8 cellular contexts compared by ENCODE assay signal in the genomic region with DNA sequence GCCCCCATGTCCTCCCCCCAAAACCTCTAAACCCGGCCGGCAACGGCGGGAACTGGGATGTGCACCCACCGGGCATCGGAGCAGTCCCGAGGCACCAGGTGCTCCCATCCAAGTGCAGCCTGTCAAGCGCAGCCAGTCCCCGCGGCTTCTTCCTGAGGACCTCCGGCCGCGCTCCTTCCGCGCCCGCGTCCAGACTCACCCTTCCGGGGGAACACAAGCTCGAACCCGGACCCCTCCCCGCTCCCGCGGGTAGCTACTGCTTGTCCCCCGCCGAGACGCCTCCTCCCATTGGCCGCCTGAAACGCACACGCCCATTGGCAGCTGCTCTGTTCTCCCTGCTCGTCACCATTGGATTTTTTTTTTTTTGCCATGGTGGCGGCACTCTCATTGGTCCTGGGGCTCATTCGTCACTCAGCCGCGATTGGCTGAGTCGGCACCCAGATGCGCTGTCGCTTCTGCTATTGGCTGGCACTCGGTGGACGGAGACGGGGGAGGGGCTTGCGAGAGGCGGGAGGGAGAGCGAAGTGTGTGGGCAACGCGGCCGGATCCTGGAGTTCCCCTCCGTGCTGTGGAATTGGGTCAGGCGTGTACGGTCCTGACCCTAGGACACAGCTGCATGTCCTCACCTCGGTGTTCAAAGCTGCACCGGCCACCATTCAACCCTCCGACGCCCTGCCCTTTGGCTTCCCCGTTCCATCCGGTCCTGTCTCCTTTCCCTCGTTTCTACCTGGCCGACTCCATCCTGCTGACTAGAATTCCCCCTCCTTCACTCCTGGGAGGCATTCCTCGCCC. TPM values are rescaled to one million over a fixed set of nuclear protein-coding genes. Genes with fewer than 3 reads are reported as not detected.
A peak's percentile ranks its signal among the peaks of the same experiment; 100 is the strongest.
DNase-seq lines count a peak whose midpoint lies in the region; ATAC-seq and TF ChIP-seq lines count a peak whose summit lies in the region.

A gene (minus strand): TSS at position 262 of the 792 bp plus-strand sequence. CDS start 2,166 bp downstream, outside the sequence.

- no peaks in the 10 kb centered on the region for H3K36me3 ChIP-seq in smooth muscle cell (ENCODE audit: low read depth)

- H3F3A ChIP-seq in smooth muscle cell (ENCODE audit: low read depth): no peaks in the 10 kb centered on the region

- peaks cover 9% of the 10 kb centered on the region for H3K4me1 Mint-ChIP-seq in WTC11

- H3K36me3 Mint-ChIP-seq in WTC11: peaks cover 8% of the 10 kb centered on the region

- DNase-seq in AG04450 (ENCODE audit: low read depth, low spot score): peak; percentile 97
- DNase-seq in NCI-H226: peak; percentile 96
- peak; percentile 93 for DNase-seq in WTC11 (ENCODE audit: low spot score)
- peak; percentile 99 for DNase-seq in cardiac fibroblast (ENCODE audit: low read depth in 2 of 2)
- DNase-seq in iPS-NIHi7 (ENCODE audit: extremely low spot score): peak; percentile 100
- DNase-seq in smooth muscle cell (lab: John Stamatoyannopoulos, UW; ENCODE audit: unreplicated experiment): peak; percentile 88

- CTCF ChIA-PET in AG04450 (lab: Charles Lee) (interaction anchor here (1.3 to 2.3 kb wide), 4 partner anchors 8 to 122 kb away, joined by 6 to 18 read pairs (median 10); no protein-coding TSS in a partner anchor), WTC11 (lab: Charles Lee) (interaction anchor here (0.6 to 4.4 kb wide), 22 partner anchors 8 to 130 kb away, joined by 3 to 55 read pairs (median 4); a partner anchor contains a TSS)

- H3K4me3 Mint-ChIP-seq in WTC11: peak within 1 kb of the TSS; percentile 88

- peak within 1 kb of the TSS; percentile 76 for H2AFZ ChIP-seq in smooth muscle cell (ENCODE audit: low read depth)

- peak within 1 kb of the TSS; percentile 97 for H3K27ac Mint-ChIP-seq in WTC11

- H3K4me1 ChIP-seq in smooth muscle cell (ENCODE audit: low read depth): peaks cover 8% of the 10 kb centered on the region

- no peaks in the 10 kb centered on the region for H4K20me1 ChIP-seq in smooth muscle cell (ENCODE audit: low read depth)

- POLR2A ChIA-PET in AG04450 (lab: Yijun Ruan, JAX): interaction anchor here (0.6 to 1.5 kb wide), 7 partner anchors 8 to 246 kb away, joined by 3 to 13 read pairs (median 3); a partner anchor contains a TSS
- POLR2A ChIA-PET in WTC11 (lab: Charles Lee): interaction anchor here (0.6 to 1.9 kb wide), 13 partner anchors 8 to 394 kb away, joined by 3 to 11 read pairs (median 4); a partner anchor contains a TSS

- peak within 1 kb of the TSS; percentile 98 for H3K4me2 ChIP-seq in smooth muscle cell

- no peaks in the 10 kb centered on the region for H3K9me3 Mint-ChIP-seq in WTC11

- peaks cover 8% of the 10 kb centered on the region for H3K79me2 ChIP-seq in smooth muscle cell (ENCODE audit: low read depth)

- H3K27ac ChIP-seq in AG04450 (ENCODE audit: low read depth, low read length) (peak within 1 kb of the TSS; percentile 57), smooth muscle cell (ENCODE audit: low read depth) (peak within 1 kb of the TSS; percentile 50)

- peaks cover 3% of the 10 kb centered on the region; the same call in 1 of the 2 replicates for H3K27me3 Mint-ChIP-seq in WTC11 (ENCODE audit: low read depth)

- TF ChIP-seq CTCF in AG04450 (IDR thresholded peaks at IDR 0.05; ENCODE audit: low read depth, low read length): no peak
- TF ChIP-seq CTCF in WTC11 (IDR thresholded peaks at IDR 0.05): no peak
- TF ChIP-seq CTCF in cardiac fibroblast (IDR thresholded peaks at IDR 0.05; ENCODE audit: low read depth, low read length): no peak
- TF ChIP-seq CTCF in smooth muscle cell (IDR thresholded peaks at IDR 0.05; ENCODE audit: borderline replicate concordance, insufficient read depth, poor library complexity, severe bottlenecking): no peak

- no peaks in the 10 kb centered on the region for H3K27me3 ChIP-seq in AG04450 (ENCODE audit: control insufficient read depth, insufficient read depth, low read length)
- H3K27me3 ChIP-seq in smooth muscle cell (ENCODE audit: low read depth): no peaks in the 10 kb centered on the region

- under 1% methylated on average over 54 of the region's 58 CpGs for WGBS in smooth muscle cell (ENCODE audit: low lambda C conversion rate)

- H3K4me3 ChIP-seq in AG04450 (ENCODE audit: low read depth, low read length) (peak within 1 kb of the TSS; percentile 95), cardiac fibroblast (replicated peaks in 1 of 2; ENCODE audit: low read depth in 2 of 2, low read length in 2 of 2) (peak within 1 kb of the TSS; percentile 97 to 99), smooth muscle cell (peak within 1 kb of the TSS; percentile 87)

- H3K9ac ChIP-seq in smooth muscle cell (ENCODE audit: low read depth): peak within 1 kb of the TSS; percentile 85

- ATAC-seq in GM18909 (IDR thresholded peaks at IDR 0.05; ENCODE audit: poor library complexity, unreplicated experiment) (peak; percentile 92), HG03175 (IDR thresholded peaks at IDR 0.05; ENCODE audit: unreplicated experiment) (peak; percentile 91), WTC11 (peak; percentile 96)

- H3K9me3 ChIP-seq in AG04450 (ENCODE audit: control insufficient read depth, insufficient read depth, low read length) (no peaks in the 10 kb centered on the region; the same call in 1 of the 2 replicates), smooth muscle cell (replicated peaks; ENCODE audit: low read depth) (no peaks in the 10 kb centered on the region)

TF ChIP-seq in WTC11, 78 proteins besides CTCF, POLR2A, EP300 and RAD21 (continues in another document):
- no peak for TF ChIP-seq JAZF1 (CRISPR knock-in tag; IDR thresholded peaks at IDR 0.05)
- TF ChIP-seq, protein P1, sequence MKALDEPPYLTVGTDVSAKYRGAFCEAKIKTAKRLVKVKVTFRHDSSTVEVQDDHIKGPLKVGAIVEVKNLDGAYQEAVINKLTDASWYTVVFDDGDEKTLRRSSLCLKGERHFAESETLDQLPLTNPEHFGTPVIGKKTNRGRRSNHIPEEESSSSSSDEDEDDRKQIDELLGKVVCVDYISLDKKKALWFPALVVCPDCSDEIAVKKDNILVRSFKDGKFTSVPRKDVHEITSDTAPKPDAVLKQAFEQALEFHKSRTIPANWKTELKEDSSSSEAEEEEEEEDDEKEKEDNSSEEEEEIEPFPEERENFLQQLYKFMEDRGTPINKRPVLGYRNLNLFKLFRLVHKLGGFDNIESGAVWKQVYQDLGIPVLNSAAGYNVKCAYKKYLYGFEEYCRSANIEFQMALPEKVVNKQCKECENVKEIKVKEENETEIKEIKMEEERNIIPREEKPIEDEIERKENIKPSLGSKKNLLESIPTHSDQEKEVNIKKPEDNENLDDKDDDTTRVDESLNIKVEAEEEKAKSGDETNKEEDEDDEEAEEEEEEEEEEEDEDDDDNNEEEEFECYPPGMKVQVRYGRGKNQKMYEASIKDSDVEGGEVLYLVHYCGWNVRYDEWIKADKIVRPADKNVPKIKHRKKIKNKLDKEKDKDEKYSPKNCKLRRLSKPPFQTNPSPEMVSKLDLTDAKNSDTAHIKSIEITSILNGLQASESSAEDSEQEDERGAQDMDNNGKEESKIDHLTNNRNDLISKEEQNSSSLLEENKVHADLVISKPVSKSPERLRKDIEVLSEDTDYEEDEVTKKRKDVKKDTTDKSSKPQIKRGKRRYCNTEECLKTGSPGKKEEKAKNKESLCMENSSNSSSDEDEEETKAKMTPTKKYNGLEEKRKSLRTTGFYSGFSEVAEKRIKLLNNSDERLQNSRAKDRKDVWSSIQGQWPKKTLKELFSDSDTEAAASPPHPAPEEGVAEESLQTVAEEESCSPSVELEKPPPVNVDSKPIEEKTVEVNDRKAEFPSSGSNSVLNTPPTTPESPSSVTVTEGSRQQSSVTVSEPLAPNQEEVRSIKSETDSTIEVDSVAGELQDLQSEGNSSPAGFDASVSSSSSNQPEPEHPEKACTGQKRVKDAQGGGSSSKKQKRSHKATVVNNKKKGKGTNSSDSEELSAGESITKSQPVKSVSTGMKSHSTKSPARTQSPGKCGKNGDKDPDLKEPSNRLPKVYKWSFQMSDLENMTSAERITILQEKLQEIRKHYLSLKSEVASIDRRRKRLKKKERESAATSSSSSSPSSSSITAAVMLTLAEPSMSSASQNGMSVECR (CRISPR knock-in tag; IDR thresholded peaks at IDR 0.05; ENCODE audit: borderline replicate concordance): peak; percentile 72; the same call in 1 of the 2 replicates
- no peak for TF ChIP-seq FOXJ3 (CRISPR knock-in tag; IDR thresholded peaks at IDR 0.05; ENCODE audit: borderline replicate concordance)
- TF ChIP-seq, protein P2, sequence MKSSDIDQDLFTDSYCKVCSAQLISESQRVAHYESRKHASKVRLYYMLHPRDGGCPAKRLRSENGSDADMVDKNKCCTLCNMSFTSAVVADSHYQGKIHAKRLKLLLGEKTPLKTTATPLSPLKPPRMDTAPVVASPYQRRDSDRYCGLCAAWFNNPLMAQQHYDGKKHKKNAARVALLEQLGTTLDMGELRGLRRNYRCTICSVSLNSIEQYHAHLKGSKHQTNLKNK (CRISPR knock-in tag; IDR thresholded peaks at IDR 0.05): no peak
- TF ChIP-seq, protein P3, sequence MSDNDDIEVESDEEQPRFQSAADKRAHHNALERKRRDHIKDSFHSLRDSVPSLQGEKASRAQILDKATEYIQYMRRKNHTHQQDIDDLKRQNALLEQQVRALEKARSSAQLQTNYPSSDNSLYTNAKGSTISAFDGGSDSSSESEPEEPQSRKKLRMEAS (CRISPR knock-in tag; IDR thresholded peaks at IDR 0.05): peak; percentile 90
- TF ChIP-seq, protein P4, sequence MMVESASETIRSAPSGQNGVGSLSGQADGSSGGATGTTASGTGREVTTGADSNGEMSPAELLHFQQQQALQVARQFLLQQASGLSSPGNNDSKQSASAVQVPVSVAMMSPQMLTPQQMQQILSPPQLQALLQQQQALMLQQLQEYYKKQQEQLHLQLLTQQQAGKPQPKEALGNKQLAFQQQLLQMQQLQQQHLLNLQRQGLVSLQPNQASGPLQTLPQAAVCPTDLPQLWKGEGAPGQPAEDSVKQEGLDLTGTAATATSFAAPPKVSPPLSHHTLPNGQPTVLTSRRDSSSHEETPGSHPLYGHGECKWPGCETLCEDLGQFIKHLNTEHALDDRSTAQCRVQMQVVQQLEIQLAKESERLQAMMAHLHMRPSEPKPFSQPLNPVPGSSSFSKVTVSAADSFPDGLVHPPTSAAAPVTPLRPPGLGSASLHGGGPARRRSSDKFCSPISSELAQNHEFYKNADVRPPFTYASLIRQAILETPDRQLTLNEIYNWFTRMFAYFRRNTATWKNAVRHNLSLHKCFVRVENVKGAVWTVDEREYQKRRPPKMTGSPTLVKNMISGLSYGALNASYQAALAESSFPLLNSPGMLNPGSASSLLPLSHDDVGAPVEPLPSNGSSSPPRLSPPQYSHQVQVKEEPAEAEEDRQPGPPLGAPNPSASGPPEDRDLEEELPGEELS (CRISPR knock-in tag; IDR thresholded peaks at IDR 0.05): peak; percentile 13; the same call in 1 of the 2 replicates
- peak; percentile 66; the same call in 1 of the 2 replicates for TF ChIP-seq FOXK1 (CRISPR knock-in tag; IDR thresholded peaks at IDR 0.05)

RNA-seq across cellular contexts. Expression of the gene that starts here (rescaled TPM):
- polyA plus RNA-seq in AG04450 (2011; rRNA removed) (29.1 and 52.8 TPM in 2 replicates), smooth muscle cell (90.8 and 98.4 TPM in 2 replicates)
- 34.0 and 52.4 TPM in 2 replicates for polyA minus RNA-seq in AG04450 (2011; rRNA and poly(A)+ RNA removed)
- total RNA-seq in WTC11 (2021) (63.8 to 66.4 TPM (median 65.1 TPM) in 3 replicates), smooth muscle cell (52.5 and 53.1 TPM in 2 replicates)

Comparison
In these comparisons a context has a peak if more than half of its experiments do, and no peak if none do; other contexts are left out.
1. Peak in every context shown above with its lines: DNase-seq, ATAC-seq, H3K4me3 ChIP-seq and H3K27ac ChIP-seq.